1 cellular context compared by ENCODE assay signal in genomic region chr18:63161032-63161727, GRCh38.
TF ChIP-seq lines count a peak whose summit lies in the region.

No MANE protein-coding gene starts in this region.

TF ChIP-seq in HCT116, 20 proteins besides CTCF, POLR2A, EP300 and RAD21 (continued from another document):
- TF ChIP-seq REST (IDR thresholded peaks at IDR 0.05; ENCODE audit: low read depth): no peak
- TF ChIP-seq SP1 (IDR thresholded peaks at IDR 0.05; ENCODE audit: low read depth): no peak
- TF ChIP-seq SIN3A (IDR thresholded peaks at IDR 0.05; ENCODE audit: low read depth): no peak
- no peak for TF ChIP-seq ZNF274 (IDR thresholded peaks at IDR 0.05; ENCODE audit: low read depth, low read length)
- no peak for TF ChIP-seq CEBPB (IDR thresholded peaks at IDR 0.05; ENCODE audit: low read depth)
- no peak for TF ChIP-seq JUND (IDR thresholded peaks at IDR 0.05)
- TF ChIP-seq POLR2AphosphoS5 (IDR thresholded peaks at IDR 0.05; ENCODE audit: low read depth, low read length): no peak
